8 cellular contexts compared by ENCODE assay signal in the genomic region with DNA sequence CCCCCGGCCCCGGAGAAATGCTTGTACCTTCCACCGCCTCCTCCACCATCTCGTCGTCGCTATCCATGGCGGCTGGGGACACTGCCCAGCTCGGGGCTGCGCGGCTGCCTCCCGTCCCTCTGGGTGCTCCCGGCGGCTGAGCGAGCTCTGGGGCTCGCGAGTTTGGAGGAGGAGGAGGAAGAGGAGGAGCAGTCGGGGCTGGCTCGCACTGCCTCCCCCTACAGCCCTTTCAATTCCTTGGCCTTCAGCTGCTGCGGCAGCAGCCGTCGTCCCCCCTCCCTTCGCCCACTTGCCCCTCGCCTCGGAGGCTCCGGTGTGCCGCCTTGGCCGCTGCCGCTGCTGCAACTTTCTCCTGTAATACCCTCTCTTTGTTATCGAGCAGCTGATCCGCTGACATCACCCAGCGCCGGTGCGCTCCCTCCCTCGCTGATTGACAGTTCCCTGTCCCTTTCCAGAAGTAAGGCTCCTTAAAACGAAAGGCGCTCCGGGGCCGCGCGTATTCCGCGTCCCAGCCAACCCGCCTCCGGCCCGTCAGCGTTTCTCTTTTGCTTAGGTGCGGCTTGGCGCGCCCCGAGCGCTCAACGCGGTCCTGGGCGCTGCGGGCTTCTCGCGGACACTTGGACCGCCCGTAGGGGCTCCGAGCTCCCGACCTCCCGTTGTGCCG. TPM values are rescaled to one million over a fixed set of nuclear protein-coding genes. Genes with fewer than 3 reads are reported as not detected.
DNase-seq lines count a peak whose midpoint lies in the region; ATAC-seq and TF ChIP-seq lines count a peak whose summit lies in the region.

A gene (minus strand): TSS at position 149 of the 664 bp plus-strand sequence. CDS start 82 bp downstream, at position 67.

- in situ Hi-C loops in mammary epithelial cell (cut with MboI; ENCODE audit: low sequenced_read_pairs in 2 of 2): no loop called here

- H3K4me2 ChIP-seq in mammary epithelial cell (ENCODE audit: insufficient read depth, low read depth, low read length): peak within 1 kb of the TSS; percentile 97

- H3K27ac ChIP-seq in WERI-Rb-1 (no peak within 1 kb of the TSS), mammary epithelial cell (ENCODE audit: insufficient read depth, low read depth, low read length) (peak within 1 kb of the TSS; percentile 63), iPS-20b (ENCODE audit: low read length) (no peak within 1 kb of the TSS)

- H3K9ac ChIP-seq in mammary epithelial cell (ENCODE audit: insufficient read depth, low read length) (peak within 1 kb of the TSS; percentile 87), iPS-20b (ENCODE audit: low read depth, low read length) (peak within 1 kb of the TSS; percentile 58; the same call in 1 of the 2 replicates)

- H3K4me1 ChIP-seq in mammary epithelial cell (ENCODE audit: insufficient read depth, low read length) (peaks cover 15% of the 10 kb centered on the region), iPS-20b (ENCODE audit: insufficient read depth, low read length) (peaks cover 19% of the 10 kb centered on the region)

- no peaks in the 10 kb centered on the region for H4K20me1 ChIP-seq in mammary epithelial cell (ENCODE audit: insufficient read depth, low read length)

- TF ChIP-seq CTCF in WERI-Rb-1 (IDR thresholded peaks at IDR 0.05; ENCODE audit: low read depth, low read length) (no peak), mammary epithelial cell (conservative IDR thresholded peaks at IDR 0.05 in 1 of 2, IDR thresholded peaks at IDR 0.05 in 1 of 2; ENCODE audit: extremely low read depth in 1 of 2, insufficient read depth in 1 of 2, low read depth in 1 of 2, low read length in 2 of 2) (no peak)

- CTCF ChIA-PET in mammary epithelial cell (lab: Charles Lee; ENCODE audit: low non-redundant PET): interaction anchor here (0.7 kb wide), 1 partner anchor 95 kb away, joined by 3 read pairs; no protein-coding TSS in a partner anchor

- intact Hi-C loops in mammary epithelial cell (cut with micrococcal nuclease): loop anchor here (2.0 to 10.0 kb wide), 2 partner anchors 95 to 381 kb away; a partner anchor contains a TSS

- H3K36me3 ChIP-seq in WERI-Rb-1 (no peaks in the 10 kb centered on the region), mammary epithelial cell (ENCODE audit: insufficient read depth, low read length) (no peaks in the 10 kb centered on the region), iPS-20b (ENCODE audit: insufficient read depth, low read depth, low read length) (no peaks in the 10 kb centered on the region)

- H3K4me3 ChIP-seq in WERI-Rb-1 (ENCODE audit: low read depth, low read length): peak within 1 kb of the TSS; percentile 72
- peak within 1 kb of the TSS; percentile 77 to 91 (median 90) for H3K4me3 ChIP-seq in mammary epithelial cell (replicated peaks in 1 of 3; ENCODE audit: insufficient read depth in 1 of 3, low read depth in 2 of 3, low read length in 3 of 3)
- H3K4me3 ChIP-seq in iPS-20b (ENCODE audit: low read length): peak within 1 kb of the TSS; percentile 82
- peak within 1 kb of the TSS; percentile 83 for H3K4me3 ChIP-seq in skeletal muscle cell (ENCODE audit: low read depth, low read length)

- peak; percentile 36 for ATAC-seq in HG02870 (IDR thresholded peaks at IDR 0.05; ENCODE audit: unreplicated experiment)

- H3K9me3 ChIP-seq in WERI-Rb-1 (ENCODE audit: severe bottlenecking) (no peaks in the 10 kb centered on the region), mammary epithelial cell (replicated peaks; ENCODE audit: insufficient read depth, low read length) (no peaks in the 10 kb centered on the region), iPS-20b (ENCODE audit: insufficient read depth, low read depth, low read length) (no peaks in the 10 kb centered on the region)

- H3K27me3 ChIP-seq in WERI-Rb-1 (ENCODE audit: insufficient read depth, low read depth, severe bottlenecking): peaks cover 30% of the 10 kb centered on the region
- peaks cover 5% of the 10 kb centered on the region for H3K27me3 ChIP-seq in mammary epithelial cell (ENCODE audit: insufficient read depth, low read length)
- peaks cover 76% of the 10 kb centered on the region for H3K27me3 ChIP-seq in iPS-20b (ENCODE audit: insufficient read depth, low read length)

- H3K79me2 ChIP-seq in mammary epithelial cell (ENCODE audit: insufficient read depth, low read length): peaks cover 44% of the 10 kb centered on the region

- dilution Hi-C loops in mammary epithelial cell (cut with HindIII; ENCODE audit: low sequenced_read_pairs): no loop called here

- BruUV-seq in mammary epithelial cell (replicated peaks; lab: Mats Ljungman, UMichigan): no TSS peak

- peak within 1 kb of the TSS; percentile 90 for H2AFZ ChIP-seq in mammary epithelial cell (ENCODE audit: low read depth, low read length)

- DNase-seq in GM04504 (ENCODE audit: low read depth) (peak; percentile 64), NCI-H2196 (lab: John Stamatoyannopoulos, UW; ENCODE audit: unreplicated experiment) (peak; percentile 70), WERI-Rb-1 (peak; percentile 69), mammary epithelial cell (peak; percentile 78), skeletal muscle cell (ENCODE audit: low read depth) (peak; percentile 58), SHP77 treated with DMSO at 0.1 percent for 48 hours (lab: John Stamatoyannopoulos, UW) (no peak)

- WGBS in mammary epithelial cell (ENCODE audit: low coverage, missing lambda C conversion rate): 0% methylated on average over 13 of the region's 63 CpGs

RNA-seq across cellular contexts. Expression of the gene that starts here (rescaled TPM):
- total RNA-seq in mammary epithelial cell: 10 to 100 TPM; 43.6 to 72.2 TPM
- 12.1 TPM for polyA plus RNA-seq in mammary epithelial cell
- polyA minus RNA-seq in mammary epithelial cell: 70.5 TPM
